In the genomic region with DNA sequence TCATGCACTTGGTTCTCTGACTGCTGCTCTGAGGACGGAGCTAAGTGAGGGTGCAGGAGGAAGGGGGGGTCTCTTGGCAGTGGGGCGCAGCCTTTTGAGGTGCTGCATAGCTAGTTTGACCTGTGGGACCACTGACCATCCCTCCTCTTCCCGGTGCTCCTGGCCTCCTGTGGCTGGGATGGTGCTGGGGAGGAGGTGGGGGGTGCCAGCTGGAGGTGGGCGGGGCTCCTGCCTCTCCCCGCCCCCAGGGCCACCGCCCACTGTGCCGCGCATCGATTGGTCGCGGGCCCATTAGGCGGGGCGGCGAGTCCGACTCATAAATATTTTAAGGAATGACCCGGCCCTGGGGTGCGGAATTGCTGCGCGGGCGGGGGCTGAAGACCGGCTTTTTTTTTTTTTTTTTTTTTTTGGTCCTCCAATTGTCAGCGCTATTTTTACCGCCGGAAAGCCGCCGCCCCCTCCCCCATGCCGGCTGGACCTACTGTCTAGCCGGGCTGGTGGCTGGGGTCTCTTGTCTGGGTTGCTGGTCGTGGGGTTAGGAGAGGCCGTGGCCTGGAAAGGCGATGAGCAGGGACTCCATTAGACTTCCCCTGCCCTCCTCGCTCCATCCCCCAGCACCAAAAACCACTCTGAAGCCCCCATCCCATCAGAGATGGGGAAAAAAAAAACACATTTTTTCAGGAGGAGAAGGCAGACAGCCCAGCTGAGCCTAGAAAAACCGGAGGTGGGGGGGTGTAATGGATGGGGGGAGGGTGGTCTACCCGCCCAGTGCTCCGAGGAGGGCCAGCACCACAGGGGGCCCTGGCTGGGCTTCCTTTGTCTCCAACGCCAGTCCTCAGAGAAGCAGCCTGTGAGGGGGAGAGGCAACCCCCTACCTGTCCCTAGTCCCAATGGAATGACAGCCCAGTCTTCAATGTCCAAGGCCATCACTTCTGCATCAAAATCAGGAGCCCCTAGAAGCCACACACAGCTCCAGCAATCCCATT, we compare ENCODE assay signal across 19 cellular contexts. TPM values are rescaled to one million over a fixed set of nuclear protein-coding genes. Genes with fewer than 3 reads are reported as not detected.
A peak's percentile ranks its signal among the peaks of the same experiment; 100 is the strongest.
DNase-seq lines count a peak whose midpoint lies in the region; ATAC-seq, FAIRE-seq and TF ChIP-seq lines count a peak whose summit lies in the region.
"Had no signal": no experiment of that assay in that cellular context is flagged by ENCODE, and none has a peak within 500 bp of the region (broad histone marks: within the 10 kb centered on the region; RNA-seq: fewer than 3 reads in every experiment).

No MANE protein-coding gene starts in this region.

- H3K4me1 ChIP-seq in BLaER1 treated with 17β-estradiol and CSF1 and Interleukin-3, amounts not matched to agents 10 nM and 100 nM, result peaks cover 68 to 85% (median 81%) of the 10 kb centered on the region in 10 experiments
- H3K4me1 ChIP-seq in HUES64 (ENCODE audit: insufficient read depth, low read length), result 0 out of 2 replicates have a peak, but pooled peaks cover 14% of the 10 kb centered on the region
- peaks cover 74% of the 10 kb centered on the region for H3K4me1 ChIP-seq in GM12878 (ENCODE audit: control insufficient read depth, insufficient read depth, low read length)

- no peak overlapping the region for H2AFZ ChIP-seq in GM12878 (ENCODE audit: control insufficient read depth, low read depth, low read length)

- peaks cover 15% of the 10 kb centered on the region for H3K4me1 Mint-ChIP-seq in mesothelial cell of epicardium
- peaks cover 20% of the 10 kb centered on the region for H3K4me1 Mint-ChIP-seq in stimulated activated effector memory CD8-positive, alpha-beta T cell treated with anti-CD3 and anti-CD28 coated beads, Interleukin-12 subunit alpha, Interleukin-12 subunit beta, amount 100 ng/mL, for 72 hours

- no peak for TF ChIP-seq POLR2A in GM12878 (IDR thresholded peaks at IDR 0.05; ENCODE audit: low read depth, low read length)

- 9% methylated on average over 26 of the region's 36 CpGs for WGBS in HUES64
- 37% methylated on average over 24 of the region's 36 CpGs for WGBS in GM12878 (ENCODE audit: insufficient coverage, insufficient replicate concordance, low lambda C conversion rate, missing lambda C conversion rate)

- H3K27ac Mint-ChIP-seq in mesothelial cell of epicardium, result no peak overlapping the region
- H3K27ac Mint-ChIP-seq in stimulated activated effector memory CD8-positive, alpha-beta T cell treated with anti-CD3 and anti-CD28 coated beads, Interleukin-12 subunit alpha, Interleukin-12 subunit beta, amount 100 ng/mL, for 72 hours, result no peak overlapping the region
- H3K27ac Mint-ChIP-seq: activated T-helper 2 cell treated with anti-CD3 and anti-CD28 coated beads, Interferon-gamma antibody, Interleukin-2, Interleukin-4, amounts not matched to agents 10 μg/mL and 5 μg/mL and 100 μg/mL, durations not matched to agents 14 hours and 24 hours and 36 hours had no signal

- 0 out of 22 replicates have a peak overlapping the region, but pooled peaks of 1 of the 11 experiments have one; percentile 37 for H3K9ac ChIP-seq in BLaER1 treated with 17β-estradiol and CSF1 and Interleukin-3, amounts not matched to agents 10 nM and 100 nM
- H3K9ac ChIP-seq in HUES64 (ENCODE audit: low read depth, low read length) (no peak overlapping the region), GM12878 (ENCODE audit: control insufficient read depth, insufficient read depth, low read length) (no peak overlapping the region; the same call in none of the 2 replicates)

- no peaks in the 10 kb centered on the region for H3K9me3 ChIP-seq in BLaER1 treated with 17β-estradiol and CSF1 and Interleukin-3, amounts not matched to agents 10 nM and 100 nM (replicated peaks in 1 of 11)
- H3K9me3 ChIP-seq in HUES64 (ENCODE audit: insufficient read depth, low read depth, low read length) (no peaks in the 10 kb centered on the region), GM12878 (replicated peaks; ENCODE audit: control insufficient read depth, insufficient read depth, low read length) (no peaks in the 10 kb centered on the region)
- H3K9me3 ChIP-seq: adrenal gland, Caco-2, heart right ventricle, pancreas had no signal

- CTCF ChIA-PET in GM12878 (lab: Yijun Ruan, JAX), result interaction anchor here (0.9 kb wide), 2 partner anchors 97 to 98 kb away, joined by 3 to 7 read pairs; no protein-coding TSS in a partner anchor

- POLR2A ChIA-PET in GM12878 (lab: Charles Lee), result interaction anchor here (0.7 to 1.3 kb wide), 3 partner anchors 9 to 94 kb away, joined by 3 to 5 read pairs (median 4); no protein-coding TSS in a partner anchor

- no TSS peak for BruUV-seq in GM12878 (replicated peaks; lab: Mats Ljungman, UMichigan)

- no peak for FAIRE-seq in GM12878 (lab: Jason Lieb, UNC)
- FAIRE-seq: pancreas had no signal

- H3K4me3 Mint-ChIP-seq in mesothelial cell of epicardium, result peak overlapping the region; percentile 31
- H3K4me3 Mint-ChIP-seq in stimulated activated effector memory CD8-positive, alpha-beta T cell treated with anti-CD3 and anti-CD28 coated beads, Interleukin-12 subunit alpha, Interleukin-12 subunit beta, amount 100 ng/mL, for 72 hours, result no peak overlapping the region
- H3K4me3 Mint-ChIP-seq: central memory CD8-positive, alpha-beta T cell had no signal

- peaks cover 76 to 100% (median 98%) of the 10 kb centered on the region in 11 experiments for H4K20me1 ChIP-seq in BLaER1 treated with 17β-estradiol and CSF1 and Interleukin-3, amounts not matched to agents 10 nM and 100 nM
- no peaks in the 10 kb centered on the region; the same call in 1 of the 2 replicates for H4K20me1 ChIP-seq in GM12878 (ENCODE audit: control insufficient read depth, insufficient read depth)

- ATAC-seq in GM12878 (no peak), omental fat pad (ENCODE audit: low FRiP score) (no peak)
- no peak for ATAC-seq in stimulated activated effector memory CD8-positive, alpha-beta T cell treated with anti-CD3 and anti-CD28 coated beads, Interleukin-12 subunit alpha, Interleukin-12 subunit beta, amount 100 ng/mL, for 72 hours
- ATAC-seq: heart right ventricle, pancreas had no signal

- H3K9me3 Mint-ChIP-seq in mesothelial cell of epicardium, result no peaks in the 10 kb centered on the region
- H3K9me3 Mint-ChIP-seq in stimulated activated effector memory CD8-positive, alpha-beta T cell treated with anti-CD3 and anti-CD28 coated beads, Interleukin-12 subunit alpha, Interleukin-12 subunit beta, amount 100 ng/mL, for 72 hours, result no peaks in the 10 kb centered on the region
- H3K9me3 Mint-ChIP-seq: activated T-helper 2 cell treated with anti-CD3 and anti-CD28 coated beads, Interferon-gamma antibody, Interleukin-2, Interleukin-4, amounts not matched to agents 10 μg/mL and 5 μg/mL and 100 μg/mL, durations not matched to agents 14 hours and 24 hours and 36 hours; central memory CD8-positive, alpha-beta T cell had no signal

- H3K27me3 Mint-ChIP-seq in mesothelial cell of epicardium (ENCODE audit: low read depth), result peaks cover 4% of the 10 kb centered on the region
- H3K27me3 Mint-ChIP-seq: central memory CD8-positive, alpha-beta T cell had no signal

- intact Hi-C loops in GM12878 (cut with micrococcal nuclease; ENCODE audit: unreplicated experiment), result no loop called here

- RAD21 ChIA-PET in GM12878 (lab: Charles Lee; ENCODE audit: unreplicated experiment), result interaction anchor here (0.7 to 2.5 kb wide), 2 partner anchors 14 to 971 kb away, joined by 3 to 10 read pairs; no protein-coding TSS in a partner anchor

- TF ChIP-seq RAD21 in GM12878 (IDR thresholded peaks at IDR 0.05; ENCODE audit: insufficient read depth, low read depth, low read length), result no peak

- H3K4me3 ChIP-seq in BLaER1 treated with 17β-estradiol and CSF1 and Interleukin-3, amounts not matched to agents 10 nM and 100 nM, result no peak overlapping the region
- H3K4me3 ChIP-seq in HUES64 (ENCODE audit: low read length) (peak overlapping the region; percentile 46), GM12878 (peak overlapping the region; percentile 57; the same call in 1 of the 2 replicates)
- H3K4me3 ChIP-seq: adrenal gland, heart right ventricle, pancreas had no signal

- H3K27me3 ChIP-seq in BLaER1 treated with 17β-estradiol and CSF1 and Interleukin-3, amounts not matched to agents 10 nM and 100 nM, result no peaks in the 10 kb centered on the region
- H3K27me3 ChIP-seq in HUES64 (ENCODE audit: insufficient read depth, low read length), result 0 out of 2 replicates have a peak, but pooled peaks cover under 1% of the 10 kb centered on the region
- no peaks in the 10 kb centered on the region for H3K27me3 ChIP-seq in GM12878 (replicated peaks in 1 of 2; ENCODE audit: control insufficient read depth in 2 of 2, insufficient read depth in 2 of 2, low read length in 1 of 2)
- H3K27me3 ChIP-seq: adrenal gland, pancreas had no signal

- SMC1A ChIA-PET in GM12878 (lab: Charles Lee; ENCODE audit: uncharacterized antibody, unreplicated experiment), result interaction anchor here (1.0 to 6.8 kb wide), 4 partner anchors 12 to 103 kb away, joined by 3 to 91 read pairs (median 4); partner anchors contain the start of gene PRKRIP1

- in situ Hi-C loops in GM12878 (cut with MboI), result no loop called here

- DNase-seq in GM12878 (ENCODE audit: low read depth, low spot score) (no peak), mesothelial cell of epicardium (ENCODE audit: low spot score in 2 of 2, unreplicated experiment in 2 of 2) (peak in 1 of 2 experiments; percentile 12), NCI-H748 treated with DMSO at 0.1 percent for 48 hours (lab: John Stamatoyannopoulos, UW) (no peak), NCI-H1694 treated with DMSO at 0.1 percent for 48 hours (lab: John Stamatoyannopoulos, UW) (no peak), omental fat pad (ENCODE audit: low spot score) (no peak)
- DNase-seq in stimulated activated effector memory CD8-positive, alpha-beta T cell treated with anti-CD3 and anti-CD28 coated beads, Interleukin-12 subunit alpha, Interleukin-12 subunit beta, amount 100 ng/mL, for 72 hours (ENCODE audit: low spot score in 2 of 2), result no peak
- DNase-seq: adrenal gland; Caco-2; effector CD8-positive, alpha-beta T cell; heart right ventricle; KG1; SIG-M5; stimulated activated CD4-positive, alpha-beta T cell treated with anti-CD3 and anti-CD28 coated beads, Interleukin-2, amount 100 ng/mL, for 48 hours; T-helper 2 cell had no signal

- peaks cover 83% of the 10 kb centered on the region for H3K79me2 ChIP-seq in GM12878 (ENCODE audit: control insufficient read depth, insufficient read depth, low read length)

- no peaks in the 10 kb centered on the region for H3K36me3 Mint-ChIP-seq in mesothelial cell of epicardium
- H3K36me3 Mint-ChIP-seq in stimulated activated effector memory CD8-positive, alpha-beta T cell treated with anti-CD3 and anti-CD28 coated beads, Interleukin-12 subunit alpha, Interleukin-12 subunit beta, amount 100 ng/mL, for 72 hours, result no peaks in the 10 kb centered on the region

- H3K36me3 ChIP-seq in BLaER1 treated with 17β-estradiol and CSF1 and Interleukin-3, amounts not matched to agents 10 nM and 100 nM, result peaks cover 0 to 40% (median 8%) of the 10 kb centered on the region in 11 experiments; a peak in 13 of 22 replicates
- H3K36me3 ChIP-seq in HUES64 (ENCODE audit: insufficient read depth, low read length) (no peaks in the 10 kb centered on the region), GM12878 (ENCODE audit: control insufficient read depth in 2 of 2, insufficient read depth in 2 of 2, low read length in 1 of 2) (peaks cover 0 to 3% of the 10 kb centered on the region in 2 experiments; a peak in 3 of 4 replicates)
- H3K36me3 ChIP-seq: adrenal gland, heart right ventricle, pancreas had no signal

- TF ChIP-seq CTCF in GM12878 (IDR thresholded peaks at IDR 0.05 in 2 of 3, conservative IDR thresholded peaks at IDR 0.05 in 1 of 3; ENCODE audit: control insufficient read depth in 2 of 3, extremely low read depth in 1 of 3, insufficient read depth in 1 of 3, low read depth in 3 of 3, low read length in 3 of 3) (no peak), mesothelial cell of epicardium (IDR thresholded peaks at IDR 0.05; ENCODE audit: unreplicated experiment) (no peak), omental fat pad (IDR thresholded peaks at IDR 0.05) (no peak)

- TF ChIP-seq EP300 in GM12878 (IDR thresholded peaks at IDR 0.05; ENCODE audit: borderline replicate concordance in 1 of 2, control insufficient read depth in 1 of 2, low read depth in 2 of 2, low read length in 2 of 2), result no peak

- peak overlapping the region; percentile 58 to 81 (median 76) for H3K4me2 ChIP-seq in BLaER1 treated with 17β-estradiol and CSF1 and Interleukin-3, amounts not matched to agents 10 nM and 100 nM
- peak overlapping the region; percentile 94 for H3K4me2 ChIP-seq in GM12878 (ENCODE audit: control insufficient read depth, insufficient read depth)

- H3K27ac ChIP-seq in BLaER1 treated with 17β-estradiol and CSF1 and Interleukin-3, amounts not matched to agents 10 nM and 100 nM, result no peak overlapping the region
- H3K27ac ChIP-seq in HUES64 (ENCODE audit: low read depth, low read length), result no peak overlapping the region
- 0 out of 2 replicates have a peak overlapping the region, but pooled peaks have one; percentile 31 for H3K27ac ChIP-seq in GM12878 (ENCODE audit: control insufficient read depth, insufficient read depth)
- H3K27ac ChIP-seq: adrenal gland, heart right ventricle, pancreas had no signal

RNA-seq across cellular contexts. Expression of gene SH2B2, which starts 6.4 kb away (rescaled TPM):
- polyA plus RNA-seq in HUES64 (2013, experiment 1 of 2), result 7.4 TPM
- 9.9 TPM for polyA plus RNA-seq in HUES64 (2013, experiment 2 of 2)
- total RNA-seq in GM12878 (2013; cell fraction: nucleolus; rRNA removed), result 23.0 and 36.2 TPM in 2 replicates
- 17.7 and 29.7 TPM in 2 replicates for total RNA-seq in GM12878 (2014; rRNA removed)
- 6.2 and 7.4 TPM in 2 replicates for total RNA-seq in GM12878 (2014; rRNA removed; fragmentation: Illumina TruSeq; extraction: Trizol)
- total RNA-seq in GM12878 (2021), result 54.1 and 55.1 TPM in 2 replicates
- polyA plus RNA-seq in GM12878 (2011; ENCODE audit: low read depth), result 4.9 TPM
- polyA plus RNA-seq in GM12878 (2011; rRNA removed), result 4.4 and 6.1 TPM in 2 replicates
- 11.5 and 16.0 TPM in 2 replicates for polyA plus RNA-seq in GM12878 (2011; cell fraction: cytosol; rRNA removed)
- polyA plus RNA-seq in GM12878 (2011; cell fraction: nucleus; rRNA removed), result 10.7 and 19.6 TPM in 2 replicates
- polyA plus RNA-seq in GM12878 (2012), result 28.7 and 31.7 TPM in 2 replicates
- 1.2 and 6.7 TPM in 2 replicates for polyA plus RNA-seq in GM12878 (2014; fragmentation: Illumina TruSeq; extraction: Trizol)
- polyA plus RNA-seq in GM12878 (2014; fragmentation: Nextera tagmentation; extraction: Ambion mirVana), result under 1 TPM in 1 of 2 experiments, not detected in 1; 0.13 TPM
- 30.6 and 37.2 TPM in 2 replicates for polyA plus RNA-seq in GM12878 (2014; rRNA removed)
- polyA plus RNA-seq in GM12878 (2016; fragmentation: Nextera tagmentation; extraction: Ambion mirVana), result 10 to 100 TPM in 1 of 2 experiments, 1 to 10 TPM in 1; 1.4 to 24.6 TPM
- 9.5 and 10.2 TPM in 2 replicates for polyA minus RNA-seq in GM12878 (2011; rRNA and poly(A)+ RNA removed)
- polyA minus RNA-seq in GM12878 (2011; cell fraction: cytosol; rRNA and poly(A)+ RNA removed), result 9.9 and 12.2 TPM in 2 replicates
- 3.9 and 7.9 TPM in 2 replicates for polyA minus RNA-seq in GM12878 (2011; cell fraction: nucleus; rRNA and poly(A)+ RNA removed)
- total RNA-seq in mesothelial cell of epicardium, result 7.9 to 8.2 TPM (median 8.2 TPM) in 3 replicates
- 10 to 100 TPM in 1 of 4 donors, 1 to 10 TPM in 3; 2.8 to 21.3 (median 6.3) TPM for total RNA-seq in omental fat pad

Comparison
In these comparisons a context has a peak if more than half of its experiments do, and no peak if none do; other contexts are left out.
1. H3K4me3 ChIP-seq: peak in HUES64 (single experiment) and GM12878 (single experiment); none in BLaER1 treated with 17β-estradiol and CSF1 and Interleukin-3, amounts not matched to agents 10 nM and 100 nM (0 of 10).